ENCODE assay signal across 1 cellular context in genomic region chr4:113476800-113477199, GRCh38.
TF ChIP-seq lines count a peak whose summit lies in the region.

No MANE protein-coding gene starts in this region.

TF ChIP-seq in IMR-90, 13 proteins besides CTCF, POLR2A, EP300 and RAD21 (continued from another document):
- no peak for TF ChIP-seq USF2 (IDR thresholded peaks at IDR 0.05; ENCODE audit: low read depth, low read length)
- no peak for TF ChIP-seq NFE2L2 (IDR thresholded peaks at IDR 0.05; ENCODE audit: low read depth, low read length)
